Comparison of ENCODE assay signal across 13 cellular contexts in genomic region chr10:122999347-122999746, GRCh38. TPM values are rescaled to one million over a fixed set of nuclear protein-coding genes. Genes with fewer than 3 reads are reported as not detected.
DNase-seq lines count a peak whose midpoint lies in the region; ATAC-seq lines count a peak whose summit lies in the region.
"Had no signal": no experiment of that assay in that cellular context is flagged by ENCODE, and none has a peak within 500 bp of the region (broad histone marks: within the 10 kb centered on the region; RNA-seq: fewer than 3 reads in every experiment).

No MANE protein-coding gene starts in this region.

- no peak overlapping the region for H3K23ac ChIP-seq in mesenchymal stem cell (ENCODE audit: low read length in 2 of 2)

- no peak overlapping the region for H2AK5ac ChIP-seq in mesenchymal stem cell (ENCODE audit: low read length, severe bottlenecking)

- H3K36me3 ChIP-seq in mesenchymal stem cell (ENCODE audit: control insufficient read depth in 1 of 2, insufficient read depth in 2 of 2, low read depth in 1 of 2, low read length in 2 of 2): peaks cover 6 to 42% of the 10 kb centered on the region in 2 experiments
- H3K36me3 ChIP-seq: ovary had no signal

- no peak overlapping the region for H2BK120ac ChIP-seq in mesenchymal stem cell (ENCODE audit: low read depth, low read length)

- no peak overlapping the region for H2AFZ ChIP-seq in mesenchymal stem cell (ENCODE audit: low read depth, low read length)

- H3K4me1 ChIP-seq in mesenchymal stem cell (ENCODE audit: control insufficient read depth, insufficient read depth, low read depth, low read length): peaks cover 1% of the 10 kb centered on the region

- no peak overlapping the region for H3K4me3 Mint-ChIP-seq in T-helper 17 cell
- H3K4me3 Mint-ChIP-seq: activated CD4-positive, alpha-beta T cell treated with anti-CD3 and anti-CD28 coated beads, Interleukin-2, amount 10 ng/mL, durations not matched to agents 24 days and 14 days; T-helper 2 cell treated with Interferon-gamma antibody and Interleukin-4, amounts not matched to agents 5 μg/mL and 100 μg/mL, for 36 hours had no signal

- H3K27ac ChIP-seq in mesenchymal stem cell (ENCODE audit: low read length, poor library complexity, severe bottlenecking): no peak overlapping the region
- H3K27ac ChIP-seq: ovary, RWPE1 had no signal

- WGBS in mesenchymal stem cell: 53% methylated on average over 2 of the region's 3 CpGs

- no peak overlapping the region for H2BK12ac ChIP-seq in mesenchymal stem cell (ENCODE audit: low read length in 2 of 2)

- H3K9ac ChIP-seq in mesenchymal stem cell (ENCODE audit: low read length): no peak overlapping the region

- H2BK5ac ChIP-seq in mesenchymal stem cell (ENCODE audit: low read depth, low read length, poor library complexity, severe bottlenecking): no peak overlapping the region

- DNase-seq in NCI-H345 (lab: John Stamatoyannopoulos, UW) (peak; percentile 13), NCI-H345 treated with DMSO at 0.1 percent for 48 hours (lab: John Stamatoyannopoulos, UW; ENCODE audit: unreplicated experiment) (no peak), HT-29 (ENCODE audit: low spot score) (peak; percentile 18), T-helper 17 cell (no peak), mesenchymal stem cell (peak; percentile 9), MV-4-11 (lab: John Stamatoyannopoulos, UW) (no peak), SW 1271 (lab: John Stamatoyannopoulos, UW) (no peak)
- DNase-seq: activated CD4-positive, alpha-beta T cell treated with anti-CD3 and anti-CD28 coated beads, Interleukin-2, amount 10 ng/mL, durations not matched to agents 24 days and 14 days; foreskin fibroblast; ovary had no signal

- no peak overlapping the region for H3K4me2 ChIP-seq in mesenchymal stem cell (ENCODE audit: low read length, poor library complexity, severe bottlenecking)

- H3K4ac ChIP-seq in mesenchymal stem cell (ENCODE audit: low read depth in 1 of 2, low read length in 2 of 2): no peak overlapping the region

- ATAC-seq in T-helper 17 cell (peak; percentile 53), GM21367 (IDR thresholded peaks at IDR 0.05; ENCODE audit: unreplicated experiment) (no peak)

- no peak overlapping the region for H4K91ac ChIP-seq in mesenchymal stem cell (ENCODE audit: low read length)

- no peak overlapping the region for H3K14ac ChIP-seq in mesenchymal stem cell (ENCODE audit: low read length in 2 of 2)

- H4K8ac ChIP-seq in mesenchymal stem cell (ENCODE audit: low read length): no peak overlapping the region

- H3K4me1 Mint-ChIP-seq in T-helper 17 cell: peaks cover 35% of the 10 kb centered on the region

- H3K18ac ChIP-seq in mesenchymal stem cell (ENCODE audit: low read depth in 1 of 2, low read length in 2 of 2): no peak overlapping the region

- peaks cover 2% of the 10 kb centered on the region for H3K36me3 Mint-ChIP-seq in T-helper 17 cell (ENCODE audit: low read depth)

- H3K79me1 ChIP-seq in mesenchymal stem cell (replicated peaks; ENCODE audit: low read length, poor library complexity, severe bottlenecking): peaks cover 18% of the 10 kb centered on the region

- H3K27ac Mint-ChIP-seq in T-helper 17 cell: peak overlapping the region; percentile 93
- H3K27ac Mint-ChIP-seq: T-helper 2 cell treated with Interferon-gamma antibody and Interleukin-4, amounts not matched to agents 5 μg/mL and 100 μg/mL, for 36 hours had no signal

- no peak overlapping the region for H2BK15ac ChIP-seq in mesenchymal stem cell (ENCODE audit: low read depth, poor library complexity, severe bottlenecking)

- no peaks in the 10 kb centered on the region for H3K9me3 ChIP-seq in T-helper 17 cell (ENCODE audit: control insufficient read depth, low read length, poor library complexity, severe bottlenecking)
- no peaks in the 10 kb centered on the region for H3K9me3 ChIP-seq in mesenchymal stem cell (ENCODE audit: control insufficient read depth, low read length)
- H3K9me3 ChIP-seq: ovary had no signal

- H3K27me3 ChIP-seq in mesenchymal stem cell (ENCODE audit: control insufficient read depth in 1 of 2, insufficient read depth in 1 of 2, low read length in 2 of 2): no peaks in the 10 kb centered on the region
- H3K27me3 ChIP-seq: ovary had no signal

- no peaks in the 10 kb centered on the region for H3K27me3 Mint-ChIP-seq in T-helper 17 cell
- H3K27me3 Mint-ChIP-seq: activated CD4-positive, alpha-beta T cell treated with anti-CD3 and anti-CD28 coated beads, Interleukin-2, amount 10 ng/mL, durations not matched to agents 24 days and 14 days had no signal

- H3K4me3 ChIP-seq in mesenchymal stem cell (ENCODE audit: insufficient read depth in 1 of 2, low read depth in 1 of 2, low read length in 2 of 2): no peak overlapping the region
- H3K4me3 ChIP-seq: ovary had no signal

RNA-seq across cellular contexts. Expression of gene IKZF5, which starts 9.2 kb away (rescaled TPM):
- 1.9 and 2.0 TPM in 2 replicates for total RNA-seq in HT-29 (2014; rRNA removed; shearing (Covaris generic))
- 10 to 100 TPM; 35.7 to 56.1 TPM for total RNA-seq in T-helper 17 cell
- polyA plus RNA-seq in mesenchymal stem cell (2013, experiment 1 of 2): 5.7 TPM
- polyA plus RNA-seq in mesenchymal stem cell (2013, experiment 2 of 2): 6.0 TPM

RNA-seq across cellular contexts. Expression of gene ACADSB, which starts 9.5 kb away (rescaled TPM):
- 0.73 and 0.79 TPM in 2 replicates for total RNA-seq in HT-29 (2014; rRNA removed; shearing (Covaris generic))
- total RNA-seq in T-helper 17 cell: 10 to 100 TPM; 19.8 to 24.0 TPM
- polyA plus RNA-seq in mesenchymal stem cell (2013, experiment 1 of 2): 6.1 TPM
- 6.8 TPM for polyA plus RNA-seq in mesenchymal stem cell (2013, experiment 2 of 2)

RNA-seq across cellular contexts. Expression of gene PSTK, which starts 19.1 kb away (rescaled TPM):
- 4.2 and 6.0 TPM in 2 replicates for total RNA-seq in HT-29 (2014; rRNA removed; shearing (Covaris generic))
- 10 to 100 TPM; 10.3 to 10.5 TPM for total RNA-seq in T-helper 17 cell
- 3.5 TPM for polyA plus RNA-seq in mesenchymal stem cell (2013, experiment 1 of 2)
- polyA plus RNA-seq in mesenchymal stem cell (2013, experiment 2 of 2): 3.6 TPM

RNA-seq across cellular contexts. Expression of gene C10orf88, which starts 45.3 kb away (rescaled TPM):
- 1.8 and 3.9 TPM in 2 replicates for total RNA-seq in HT-29 (2014; rRNA removed; shearing (Covaris generic))
- total RNA-seq in T-helper 17 cell: 1 to 10 TPM; 5.7 to 6.8 TPM
- 7.1 TPM for polyA plus RNA-seq in mesenchymal stem cell (2013, experiment 1 of 2)
- 6.8 TPM for polyA plus RNA-seq in mesenchymal stem cell (2013, experiment 2 of 2)

Comparison
In these comparisons a context has a peak if more than half of its experiments do, and no peak if none do; other contexts are left out.
1. DNase-seq: peak in NCI-H345 (single experiment), HT-29 (single experiment) and mesenchymal stem cell (single experiment); none in NCI-H345 treated with DMSO at 0.1 percent for 48 hours (single experiment), T-helper 17 cell (0 of 3), MV-4-11 (single experiment) and SW 1271 (0 of 2).
2. RNA of gene IKZF5, which starts 9.2 kb away (total RNA-seq): 35.7 to 56.1 TPM in T-helper 17 cell; 1.9 to 2.0 TPM in HT-29; every median in the first group is over 10 times any median in the second.
3. RNA of gene ACADSB, which starts 9.5 kb away (total RNA-seq): 19.8 to 24.0 TPM in T-helper 17 cell; 0.73 to 0.79 TPM in HT-29; every median in the first group is over 10 times any median in the second.